ENCODE assay signal across 12 cellular contexts in the genomic region with DNA sequence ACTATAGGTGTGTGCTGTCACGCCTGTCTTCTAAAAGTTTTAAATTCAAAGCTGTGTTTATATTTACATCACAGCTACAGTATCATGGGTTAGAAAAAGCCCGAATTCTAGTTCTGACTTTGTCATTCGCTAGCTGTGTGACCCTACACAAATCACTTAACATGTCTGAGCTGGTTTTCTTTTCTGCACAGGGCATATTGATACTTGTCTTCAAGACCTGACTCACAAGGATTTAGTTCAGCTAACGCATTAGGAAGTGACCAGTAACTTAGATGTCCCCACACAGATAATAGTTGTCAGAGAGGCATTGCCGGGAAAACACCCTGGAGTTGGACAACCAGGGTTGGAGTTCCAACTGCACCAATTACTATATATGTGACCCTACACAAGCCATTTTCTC. TPM values are rescaled to one million over a fixed set of nuclear protein-coding genes. Genes with fewer than 3 reads are reported as not detected.
"Had no signal": no experiment of that assay in that cellular context is flagged by ENCODE, and none has a peak within 500 bp of the region (broad histone marks: within the 10 kb centered on the region; RNA-seq: fewer than 3 reads in every experiment).

No MANE protein-coding gene starts in this region.

- ATAC-seq: pancreas; stimulated activated naive B cell treated with anti-CD40 and anti-IgM and Interleukin-4, amounts not matched to agents 10 μg/mL and 1 μg/mL and 100 μg/mL, for 72 hours had no signal

- H3K4me3 Mint-ChIP-seq: activated naive CD4-positive, alpha-beta T cell treated with anti-CD3 and anti-CD28 coated beads, Interleukin-2, amount 50 U/mL, for 24 hours; brain; endodermal cell; neural crest cell; stimulated activated naive B cell treated with anti-CD40 and anti-IgM and Interleukin-4, amounts not matched to agents 10 μg/mL and 1 μg/mL and 100 μg/mL, for 72 hours had no signal

- H3K9me3 Mint-ChIP-seq: activated naive CD4-positive, alpha-beta T cell treated with anti-CD3 and anti-CD28 coated beads, Interleukin-2, amount 50 U/mL, for 24 hours; brain; endodermal cell; neural crest cell; stimulated activated naive B cell treated with anti-CD40 and anti-IgM and Interleukin-4, amounts not matched to agents 10 μg/mL and 1 μg/mL and 100 μg/mL, for 72 hours had no signal

- H3K4me3 ChIP-seq: pancreas, tibial nerve had no signal

- H3K4me1 ChIP-seq: tibial nerve had no signal

- H3K27me3 ChIP-seq: pancreas, tibial nerve had no signal

- H3K4me1 Mint-ChIP-seq: activated naive CD4-positive, alpha-beta T cell treated with anti-CD3 and anti-CD28 coated beads, Interleukin-2, amount 50 U/mL, for 24 hours; endodermal cell; neural crest cell had no signal

- H3K27ac Mint-ChIP-seq: activated naive CD4-positive, alpha-beta T cell treated with anti-CD3 and anti-CD28 coated beads, Interleukin-2, amount 50 U/mL, for 24 hours; brain; endodermal cell; stimulated activated naive B cell treated with anti-CD40 and anti-IgM and Interleukin-4, amounts not matched to agents 10 μg/mL and 1 μg/mL and 100 μg/mL, for 72 hours had no signal

- DNase-seq: activated effector memory CD4-positive, alpha-beta T cell treated with Interleukin-2 at 50 U/mL for 16 hours; amniotic stem cell; endodermal cell; kidney; pancreas; retina; stimulated activated CD4-positive, alpha-beta T cell treated with anti-CD3 and anti-CD28 coated beads, Interleukin-1b, Interleukin-23, amount 100 ng/mL, for 48 hours; stimulated activated naive B cell treated with anti-CD40 and anti-IgM and Interleukin-4, amounts not matched to agents 10 μg/mL and 1 μg/mL and 100 μg/mL, for 72 hours had no signal

- H3K36me3 Mint-ChIP-seq: activated naive CD4-positive, alpha-beta T cell treated with anti-CD3 and anti-CD28 coated beads, Interleukin-2, amount 50 U/mL, for 24 hours; brain; stimulated activated naive B cell treated with anti-CD40 and anti-IgM and Interleukin-4, amounts not matched to agents 10 μg/mL and 1 μg/mL and 100 μg/mL, for 72 hours had no signal

- H3K36me3 ChIP-seq: pancreas, tibial nerve had no signal

- H3K27ac ChIP-seq: tibial nerve had no signal

- H3K9me3 ChIP-seq: pancreas, tibial nerve had no signal

RNA-seq across cellular contexts. Expression of a gene that starts 25.9 kb away (rescaled TPM):
- total RNA-seq: neural crest cell had no signal
